ENCODE assay signal across 17 cellular contexts in genomic region chrX:2578864-2579263, GRCh38.
"Had no signal": no experiment of that assay in that cellular context is flagged by ENCODE, and none has a peak within 500 bp of the region (broad histone marks: within the 10 kb centered on the region; RNA-seq: fewer than 3 reads in every experiment).

No MANE protein-coding gene starts in this region.

- H3K27ac ChIP-seq: epithelial cell of prostate, left ventricle myocardium inferior, skin epidermis, transverse colon, VCaP had no signal

- ATAC-seq: natural killer cell; stimulated activated naive CD8-positive, alpha-beta T cell treated with anti-CD3 and anti-CD28 coated beads, Interleukin-15, Interleukin-2, amounts not matched to agents 100 U/mL and 50 U/mL, for 24 hours had no signal

- H3K4me3 Mint-ChIP-seq: activated naive CD4-positive, alpha-beta T cell treated with anti-CD3 and anti-CD28 coated beads for 36 hours; dendritic cell treated with granulocyte-macrophage colony-stimulating factor and Interleukin-4, amounts not matched to agents 40 ng/mL and 50 ng/mL, for 4 days; natural killer cell had no signal

- H3K4me1 Mint-ChIP-seq: natural killer cell had no signal

- H3K36me3 ChIP-seq: left ventricle myocardium inferior, transverse colon had no signal

- H3K27ac Mint-ChIP-seq: activated naive CD4-positive, alpha-beta T cell treated with anti-CD3 and anti-CD28 coated beads for 36 hours; dendritic cell treated with granulocyte-macrophage colony-stimulating factor and Interleukin-4, amounts not matched to agents 40 ng/mL and 50 ng/mL, for 4 days; natural killer cell had no signal

- H3K4me3 ChIP-seq: left ventricle myocardium inferior, skin epidermis, transverse colon had no signal

- H3K36me3 Mint-ChIP-seq: natural killer cell had no signal

- H3K9me3 Mint-ChIP-seq: activated naive CD4-positive, alpha-beta T cell treated with anti-CD3 and anti-CD28 coated beads for 36 hours; dendritic cell treated with granulocyte-macrophage colony-stimulating factor and Interleukin-4, amounts not matched to agents 40 ng/mL and 50 ng/mL, for 4 days; natural killer cell had no signal

- DNase-seq: activated CD4-positive, alpha-beta T cell treated with anti-CD3 and anti-CD28 coated beads for 1 hour; activated CD4-positive, alpha-beta T cell treated with anti-CD3 and anti-CD28 coated beads, Interleukin-2, amount 50 U/mL, for 4 hours; activated naive CD4-positive, alpha-beta T cell treated with anti-CD3 and anti-CD28 coated beads for 36 hours; activated T-cell treated with anti-CD3 and anti-CD28 coated beads for 4 hours; effector memory CD4-positive, alpha-beta T cell; foreskin melanocyte; left ventricle myocardium inferior; natural killer cell; nucleus accumbens; stimulated activated CD4-positive, alpha-beta T cell treated with anti-CD3 and anti-CD28 coated beads, Interleukin-15, amount 100 ng/mL, for 24 hours; stimulated activated CD4-positive, alpha-beta T cell treated with anti-CD3 and anti-CD28 coated beads, Interleukin-4, amount 100 ng/mL, for 1 hour; stimulated activated naive CD8-positive, alpha-beta T cell treated with anti-CD3 and anti-CD28 coated beads, Interleukin-15, Interleukin-2, amounts not matched to agents 100 U/mL and 50 U/mL, for 24 hours; transverse colon had no signal

- H3K9me3 ChIP-seq: left ventricle myocardium inferior, transverse colon had no signal
